8 cellular contexts compared by ENCODE assay signal in the genomic region with DNA sequence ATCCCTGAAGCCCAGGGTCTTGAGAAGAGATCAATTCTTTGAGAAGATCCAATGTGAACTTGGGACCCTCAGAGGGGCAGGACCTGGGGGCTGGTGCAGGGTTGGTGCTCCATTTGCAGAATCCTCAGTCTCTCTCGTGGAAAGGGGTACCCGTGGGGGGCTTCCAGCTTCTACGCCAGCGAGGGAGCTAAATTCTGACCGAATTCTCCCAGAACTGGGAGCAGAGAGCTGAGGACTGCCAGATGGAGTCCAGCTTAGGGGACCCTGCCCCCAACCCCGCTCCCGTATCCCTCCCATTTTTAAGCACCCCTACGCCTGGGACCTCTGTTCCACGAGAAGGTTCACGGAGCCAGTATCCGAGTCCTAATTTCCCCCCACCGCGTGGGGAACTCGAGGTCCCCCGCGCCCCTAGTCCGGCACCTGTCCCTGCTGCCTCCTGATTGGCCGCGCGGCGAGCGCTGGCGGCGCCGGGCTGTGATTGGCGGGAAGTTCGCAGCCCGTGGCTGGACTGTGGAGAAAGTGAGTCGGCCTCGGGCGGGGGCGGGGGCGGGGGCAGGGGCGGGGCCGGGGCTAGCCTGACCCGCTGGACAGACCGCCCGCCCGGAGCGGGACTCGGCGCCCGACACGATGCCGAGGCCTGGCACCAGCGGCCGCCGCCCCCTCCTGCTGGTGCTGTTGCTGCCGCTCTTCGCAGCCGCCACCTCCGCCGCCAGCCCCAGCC. TPM values are rescaled to one million over a fixed set of nuclear protein-coding genes. Genes with fewer than 3 reads are reported as not detected.
A peak's percentile ranks its signal among the peaks of the same experiment; 100 is the strongest.
DNase-seq lines count a peak whose midpoint lies in the region; FAIRE-seq and TF ChIP-seq lines count a peak whose summit lies in the region.
"Had no signal": no experiment of that assay in that cellular context is flagged by ENCODE, and none has a peak within 500 bp of the region (broad histone marks: within the 10 kb centered on the region; RNA-seq: fewer than 3 reads in every experiment).

No MANE protein-coding gene starts in this region.

- H3K36me3 Mint-ChIP-seq in H9 (ENCODE audit: insufficient read depth in 1 of 3, low read depth in 3 of 3), result peaks cover 0 to 5% (median 3%) of the 10 kb centered on the region in 3 experiments; a peak in 3 of 7 replicates

- H3K9me3 ChIP-seq in H9 (ENCODE audit: control insufficient read depth, low read depth, low read length) (no peaks in the 10 kb centered on the region), sigmoid colon (no peaks in the 10 kb centered on the region), SJCRH30 (replicated peaks) (no peaks in the 10 kb centered on the region)

- H3K79me1 ChIP-seq in H9 (ENCODE audit: insufficient read depth, low read depth, low read length, poor library complexity, severe bottlenecking), result no peaks in the 10 kb centered on the region

- H3K36me3 ChIP-seq in sigmoid colon (no peaks in the 10 kb centered on the region), SJCRH30 (no peaks in the 10 kb centered on the region)

- H3K56ac ChIP-seq in H9 (ENCODE audit: insufficient read length, low read depth, low read length), result no peak overlapping the region

- H3K27ac ChIP-seq in H9 (ENCODE audit: insufficient read length, low read depth, low read length) (no peak overlapping the region), sigmoid colon (no peak overlapping the region), SJCRH30 (no peak overlapping the region)

- H2BK120ac ChIP-seq in H9 (ENCODE audit: low read depth, low read length, poor library complexity, severe bottlenecking), result no peak overlapping the region

- H3K27me3 ChIP-seq in H9 (ENCODE audit: insufficient read depth, low read length) (peaks cover 9% of the 10 kb centered on the region; the same call in 1 of the 2 replicates), sigmoid colon (peaks cover 9 to 48% (median 47%) of the 10 kb centered on the region in 3 donors), SJCRH30 (no peaks in the 10 kb centered on the region; the same call in 1 of the 2 replicates)

- no peak overlapping the region for H2AFZ ChIP-seq in H9 (ENCODE audit: low read length)

- no CpG with 5 or more reads among the region's 53 CpGs for WGBS in H9 (ENCODE audit: extremely low coverage, insufficient read length, low lambda C conversion rate)
- 5 to 8% methylated on average over 53 of the region's 53 CpGs for WGBS in sigmoid colon, 2 donors

- no peak overlapping the region for H3K27ac Mint-ChIP-seq in H9

- H3K79me2 ChIP-seq in H9 (ENCODE audit: insufficient read depth, low read length), result no peaks in the 10 kb centered on the region

- peak overlapping the region; percentile 57 for H3K4me3 ChIP-seq in fibroblast of the aortic adventitia (ENCODE audit: low read depth, low read length)
- peak overlapping the region in 3 of 4 donors; percentile 24 to 38 (median 32) for H3K4me3 ChIP-seq in sigmoid colon
- no peak overlapping the region for H3K4me3 ChIP-seq in SJCRH30

- no peak for TF ChIP-seq EP300 in sigmoid colon (IDR thresholded peaks at IDR 0.05)

- H3K4ac ChIP-seq in H9 (ENCODE audit: low read depth, low read length), result no peak overlapping the region

- H2BK20ac ChIP-seq in H9 (ENCODE audit: low read depth, low read length, poor library complexity, severe bottlenecking), result no peak overlapping the region

- H4K5ac ChIP-seq in H9 (ENCODE audit: insufficient read length, low read depth, low read length), result no peak overlapping the region

- no peak overlapping the region for H3K23ac ChIP-seq in H9 (ENCODE audit: insufficient read length, low read depth, low read length)

- no peak overlapping the region for H2BK5ac ChIP-seq in H9 (ENCODE audit: insufficient read length, low read length)

- H3K4me1 Mint-ChIP-seq in H9, result peaks cover 28 to 49% of the 10 kb centered on the region in 2 experiments

- no peak overlapping the region for H2BK15ac ChIP-seq in H9 (ENCODE audit: low read depth, low read length)

- intact Hi-C loops in sigmoid colon (cut with DNase I), result loop anchor here (2.0 to 10.0 kb wide), 2 partner anchors 20 to 292 kb away; a partner anchor contains a TSS

- H3K4me2 ChIP-seq in H9 (ENCODE audit: insufficient read depth, insufficient read length, low read length), result peak overlapping the region; percentile 69

- H4K8ac ChIP-seq in H9 (replicated peaks; ENCODE audit: insufficient read length, low read depth, low read length), result no peak overlapping the region

- TF ChIP-seq POLR2A in sigmoid colon (IDR thresholded peaks at IDR 0.05), result no peak

- no peaks in the 10 kb centered on the region for H3K9me3 Mint-ChIP-seq in H9
- H3K9me3 Mint-ChIP-seq: T-helper 1 cell treated with Interleukin-12 subunit alpha and Interleukin-12 subunit beta and Interleukin-4 antibody, amounts not matched to agents 30 μg/mL and 1 μg/mL, for 36 hours had no signal

- no peak overlapping the region for H3K9ac ChIP-seq in H9 (ENCODE audit: extremely low read depth, insufficient read length, low read length)

- no peak overlapping the region for H3T11ph ChIP-seq in H9 (ENCODE audit: low read length)

- TF ChIP-seq CTCF in H9 (conservative IDR thresholded peaks at IDR 0.05) (no peak), fibroblast of the aortic adventitia (IDR thresholded peaks at IDR 0.05; ENCODE audit: insufficient read depth, low read length) (no peak), sigmoid colon (IDR thresholded peaks at IDR 0.05) (no peak)

- peak overlapping the region; percentile 65 to 91 for H3K4me3 Mint-ChIP-seq in H9

- H3K27me3 Mint-ChIP-seq in H9 (ENCODE audit: low read depth), result peaks cover 52% of the 10 kb centered on the region

- no peak overlapping the region for H3K14ac ChIP-seq in H9 (ENCODE audit: insufficient read depth, low read length)

- DNase-seq in H9 (peak; percentile 89), RCC 7860 (ENCODE audit: low spot score) (peak; percentile 42), fibroblast of the aortic adventitia (ENCODE audit: low read depth) (peak; percentile 49), sigmoid colon (peak; percentile 83), occipital lobe (lab: John Stamatoyannopoulos, UW) (no peak), SJCRH30 (no peak), putamen (ENCODE audit: low spot score) (no peak)

- H2BK12ac ChIP-seq in H9 (ENCODE audit: insufficient read length, low read depth, low read length), result no peak overlapping the region

- FAIRE-seq in RCC 7860 (lab: Jason Lieb, UNC), result no peak

- no peak overlapping the region for H4K91ac ChIP-seq in H9 (ENCODE audit: insufficient read length, low read depth, low read length)

- peaks cover 3% of the 10 kb centered on the region; the same call in 1 of the 2 replicates for H3K4me1 ChIP-seq in H9 (ENCODE audit: insufficient read depth, low read length)
- H3K4me1 ChIP-seq in sigmoid colon, result peaks cover 0 to 49% (median 47%) of the 10 kb centered on the region in 4 donors
- H3K4me1 ChIP-seq in SJCRH30, result peaks cover 17% of the 10 kb centered on the region

- H4K20me1 ChIP-seq in H9 (ENCODE audit: control insufficient read depth, insufficient read depth, insufficient read length), result no peaks in the 10 kb centered on the region

- H3K23me2 ChIP-seq in H9 (ENCODE audit: insufficient read length, low read depth, low read length, poor library complexity, severe bottlenecking), result peaks cover 17% of the 10 kb centered on the region

- H2AK5ac ChIP-seq in H9 (ENCODE audit: insufficient read length, low read length), result no peak overlapping the region

- no peak overlapping the region for H3K18ac ChIP-seq in H9 (ENCODE audit: insufficient read length, low read depth, low read length)

RNA-seq across cellular contexts. Expression of a gene that starts 4.4 kb away (rescaled TPM):
- total RNA-seq in H9 (2021), result 115 and 129 TPM in 2 replicates
- total RNA-seq in fibroblast of the aortic adventitia (ENCODE audit: low replicate concordance), result 31.5 and 38.9 TPM in 2 replicates
- 100 to 1,000 TPM; 107 to 206 (median 176) TPM for total RNA-seq in sigmoid colon
- 100 to 1,000 TPM in 1 of 3 donors, 10 to 100 TPM in 2; 31.9 to 118 (median 41.4) TPM for polyA plus RNA-seq in sigmoid colon
- total RNA-seq in occipital lobe, result 18.9 TPM
- 4.0 and 5.6 TPM in 2 replicates for total RNA-seq in SJCRH30 (2014; rRNA removed; shearing (Covaris generic))

RNA-seq across cellular contexts. Expression of a gene that starts 20.1 kb away (rescaled TPM):
- 90.9 and 92.9 TPM in 2 replicates for total RNA-seq in H9 (2021)
- total RNA-seq in fibroblast of the aortic adventitia (ENCODE audit: low replicate concordance), result 5.7 and 24.9 TPM in 2 replicates
- 10 to 100 TPM; 15.9 to 36.3 (median 33.8) TPM for total RNA-seq in sigmoid colon
- 10 to 100 TPM; 50.2 to 81.0 (median 52.9) TPM for polyA plus RNA-seq in sigmoid colon
- 4.1 TPM for total RNA-seq in occipital lobe
- total RNA-seq in SJCRH30 (2014; rRNA removed; shearing (Covaris generic)), result 44.1 and 46.6 TPM in 2 replicates

Comparison
In these comparisons a context has a peak if more than half of its experiments do, and no peak if none do; other contexts are left out.
1. DNase-seq: peak in H9 (single experiment), RCC 7860 (single experiment), fibroblast of the aortic adventitia (single experiment) and sigmoid colon (single experiment); none in occipital lobe (single experiment), SJCRH30 (0 of 2) and putamen (single experiment).